8 cellular contexts compared by ENCODE assay signal in the genomic region with DNA sequence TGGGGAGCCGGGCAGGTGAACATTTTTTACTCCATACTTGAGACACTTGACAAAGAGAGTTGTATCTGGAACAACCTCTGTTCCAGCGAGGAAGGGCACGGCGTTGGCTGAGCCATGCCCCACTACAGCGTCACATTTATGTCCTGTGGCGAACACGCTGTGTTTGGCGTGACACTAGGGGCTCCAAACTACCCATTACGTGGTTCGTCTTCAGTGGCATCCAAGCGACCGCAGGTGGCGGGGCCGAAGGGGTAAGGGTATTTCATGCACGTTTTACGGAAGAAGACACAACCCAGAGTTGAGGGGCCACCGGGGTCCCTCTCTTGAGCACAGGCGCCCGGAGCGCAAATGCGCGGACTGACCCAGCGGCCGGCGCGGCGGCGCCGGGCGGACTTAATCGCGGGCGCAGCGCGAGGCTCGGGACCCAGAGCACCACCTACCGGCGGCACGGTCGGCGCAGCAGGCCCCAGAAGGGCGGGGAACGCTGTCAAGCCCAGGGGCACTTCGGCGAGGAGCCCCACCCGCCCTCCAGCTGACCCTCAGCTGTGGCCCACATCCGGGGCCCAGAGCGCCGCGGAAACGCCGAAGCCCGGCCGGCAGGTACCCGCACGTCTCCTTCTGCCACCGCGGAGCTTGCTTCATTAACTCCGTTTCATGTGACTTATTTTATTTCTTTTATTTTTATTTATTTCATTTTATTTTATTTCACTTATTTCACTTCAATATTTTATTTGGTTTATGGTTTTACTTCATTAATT. TPM values are rescaled to one million over a fixed set of nuclear protein-coding genes. Genes with fewer than 3 reads are reported as not detected.
DNase-seq lines count a peak whose midpoint lies in the region; ATAC-seq and TF ChIP-seq lines count a peak whose summit lies in the region.

No MANE protein-coding gene starts in this region.

- H3K9ac ChIP-seq in HUES48 (ENCODE audit: low read depth, low read length) (peak overlapping the region; percentile 95), neural cell (ENCODE audit: low read length) (peak overlapping the region; percentile 55)

- peak; percentile 18 for TF ChIP-seq EP300 in neural cell (conservative IDR thresholded peaks at IDR 0.05; ENCODE audit: poor library complexity, severe bottlenecking)

- H3K4me3 ChIP-seq in HUES48 (ENCODE audit: low read depth, low read length) = peak overlapping the region; percentile 80
- peak overlapping the region; percentile 84 for H3K4me3 ChIP-seq in neural cell (ENCODE audit: low read length)

- H3F3A ChIP-seq in neural cell (ENCODE audit: insufficient read depth, low read length, poor library complexity, severe bottlenecking) = peaks cover 5% of the 10 kb centered on the region

- no peaks in the 10 kb centered on the region for H3K79me2 ChIP-seq in neural cell (replicated peaks; ENCODE audit: insufficient read depth, low read length)

- ATAC-seq in GM21447 (IDR thresholded peaks at IDR 0.05; ENCODE audit: unreplicated experiment) = peak; percentile 90
- peak; percentile 92 for ATAC-seq in stimulated activated naive CD8-positive, alpha-beta T cell treated with anti-CD3 and anti-CD28 coated beads, Interleukin-15, amount 100 ng/mL, for 72 hours

- peak overlapping the region; percentile 60 for H2AFZ ChIP-seq in neural cell (ENCODE audit: low read depth, low read length)

- H3K4me3 Mint-ChIP-seq in stimulated activated naive CD8-positive, alpha-beta T cell treated with anti-CD3 and anti-CD28 coated beads, Interleukin-15, amount 100 ng/mL, for 72 hours = peak overlapping the region; percentile 87 to 88

- DNase-seq in DMS 273 treated with DMSO at 0.1 percent for 48 hours (lab: John Stamatoyannopoulos, UW) (peak; percentile 48), fibroblast of the conjunctiva (ENCODE audit: low read depth) (peak; percentile 49)
- DNase-seq in activated T-helper 1 cell treated with anti-CD3 and anti-CD28 coated beads, Interleukin-2, amount 50 U/mL, for 16 hours (ENCODE audit: low read depth in 1 of 2, low spot score in 1 of 2) = peak; percentile 36 to 47
- DNase-seq in stimulated activated naive CD8-positive, alpha-beta T cell treated with anti-CD3 and anti-CD28 coated beads, Interleukin-15, amount 100 ng/mL, for 72 hours = peak; percentile 74 to 77

- no peaks in the 10 kb centered on the region for H3K9me2 ChIP-seq in neural cell (ENCODE audit: insufficient read depth, low read length)

- H3K9me3 ChIP-seq in HUES48 (ENCODE audit: control insufficient read depth, insufficient read depth, low read length) = no peaks in the 10 kb centered on the region
- H3K9me3 ChIP-seq in neural cell (ENCODE audit: low read length) = no peaks in the 10 kb centered on the region

- no peaks in the 10 kb centered on the region for H3K9me3 Mint-ChIP-seq in stimulated activated naive CD8-positive, alpha-beta T cell treated with anti-CD3 and anti-CD28 coated beads, Interleukin-15, amount 100 ng/mL, for 72 hours

- peak overlapping the region; percentile 99 for H3K27ac ChIP-seq in HUES48 (ENCODE audit: low read depth, low read length)
- no peak overlapping the region for H3K27ac ChIP-seq in neural cell (ENCODE audit: low read length)

- peak overlapping the region; percentile 73 for H3K4me2 ChIP-seq in neural cell (ENCODE audit: low read length)

- H3K27ac Mint-ChIP-seq in stimulated activated naive CD8-positive, alpha-beta T cell treated with anti-CD3 and anti-CD28 coated beads, Interleukin-15, amount 100 ng/mL, for 72 hours = peak overlapping the region in 1 of 2 donors; percentile 69

- no peaks in the 10 kb centered on the region for H3K27me3 ChIP-seq in HUES48 (ENCODE audit: control insufficient read depth, insufficient read depth, low read length)
- peaks cover 12% of the 10 kb centered on the region for H3K27me3 ChIP-seq in neural cell (ENCODE audit: insufficient read depth, low read depth, low read length)

- H4K20me1 ChIP-seq in neural cell (ENCODE audit: insufficient read depth) = no peaks in the 10 kb centered on the region

- H3K27me3 Mint-ChIP-seq in stimulated activated naive CD8-positive, alpha-beta T cell treated with anti-CD3 and anti-CD28 coated beads, Interleukin-15, amount 100 ng/mL, for 72 hours = peaks cover 19% of the 10 kb centered on the region

- peak; percentile 88 for TF ChIP-seq CTCF in neural cell (IDR thresholded peaks at IDR 0.05; ENCODE audit: poor library complexity, severe bottlenecking)

- TF ChIP-seq RAD21 in neural cell (conservative IDR thresholded peaks at IDR 0.05) = peak; percentile 60

- H3K4me1 ChIP-seq in HUES48 (ENCODE audit: control insufficient read depth, insufficient read depth, low read length) = peaks cover 41% of the 10 kb centered on the region

- 0 out of 2 replicates have a peak, but pooled peaks cover 3% of the 10 kb centered on the region for H3K36me3 ChIP-seq in HUES48 (ENCODE audit: control insufficient read depth, insufficient read depth, low read length)
- no peaks in the 10 kb centered on the region for H3K36me3 ChIP-seq in neural cell (ENCODE audit: insufficient read depth, low read length)

- H3K4me1 Mint-ChIP-seq in stimulated activated naive CD8-positive, alpha-beta T cell treated with anti-CD3 and anti-CD28 coated beads, Interleukin-15, amount 100 ng/mL, for 72 hours = peaks cover 6% of the 10 kb centered on the region

TF ChIP-seq in PFSK-1, 5 proteins besides CTCF, POLR2A, EP300 and RAD21:
- TF ChIP-seq REST (IDR thresholded peaks at IDR 0.05; ENCODE audit: insufficient read depth in 1 of 2, low read depth in 2 of 2, low read length in 2 of 2) (no peak), FOXP2 (optimal IDR thresholded peaks at IDR 0.05; ENCODE audit: borderline replicate concordance, extremely low read depth, extremely low read length, insufficient read depth) (peak; percentile 81)

TF ChIP-seq in neural cell, 6 proteins besides CTCF, POLR2A, EP300 and RAD21:
- TF ChIP-seq TAF1 (IDR thresholded peaks at IDR 0.05; ENCODE audit: low read depth) = no peak
- TF ChIP-seq REST (IDR thresholded peaks at IDR 0.05; ENCODE audit: borderline replicate concordance) = peak; percentile 27
- no peak for TF ChIP-seq EZH2 (IDR thresholded peaks at IDR 0.05; ENCODE audit: borderline replicate concordance, insufficient read depth, low read length, poor library complexity, severe bottlenecking)
- peak; percentile 66 for TF ChIP-seq SMC3 (conservative IDR thresholded peaks at IDR 0.05; ENCODE audit: poor library complexity)
- peak; percentile 65 for TF ChIP-seq MXI1 (conservative IDR thresholded peaks at IDR 0.05; ENCODE audit: poor library complexity, severe bottlenecking)
- TF ChIP-seq POLR2AphosphoS5 (IDR thresholded peaks at IDR 0.05) = no peak

RNA-seq across cellular contexts. Expression of gene TRIM71, which starts 36.4 kb away (rescaled TPM):
- polyA plus RNA-seq in PFSK-1 (2012; ENCODE audit: insufficient read length, low read depth) = not detected
- polyA plus RNA-seq in neural cell = 3.7 and 4.0 TPM in 2 replicates
- polyA minus RNA-seq in neural cell = 10.0 and 13.0 TPM in 2 replicates
